Comparison of ENCODE assay signal across 21 cellular contexts in the genomic region with DNA sequence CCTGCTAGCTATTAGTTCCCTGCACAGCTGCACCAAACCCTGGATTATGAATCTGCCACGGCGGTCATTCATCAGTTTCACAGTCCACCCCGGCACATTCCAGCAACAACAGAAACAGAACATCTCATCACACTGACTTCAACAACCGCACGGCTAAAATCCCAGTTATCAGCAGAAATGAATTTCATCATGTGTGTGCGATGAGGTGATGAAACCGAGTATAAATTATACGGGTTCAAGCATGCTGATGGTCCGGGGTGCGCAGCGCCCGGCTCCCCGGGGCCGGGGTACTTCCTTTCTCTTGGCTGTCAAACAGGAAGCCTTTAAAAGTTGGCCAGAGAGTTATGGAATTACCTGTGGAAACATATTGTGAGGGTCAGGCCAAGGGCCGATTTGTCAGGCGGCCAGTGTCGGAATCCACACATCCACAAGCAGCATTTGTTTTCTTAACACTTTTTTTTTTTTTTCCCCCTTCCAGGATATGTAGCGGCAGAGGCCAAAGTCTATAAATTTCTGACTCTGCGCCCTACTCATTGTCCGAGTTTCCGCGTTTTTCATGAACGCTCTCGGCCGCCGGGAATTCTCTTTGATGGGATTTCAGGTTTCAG.
DNase-seq lines count a peak whose midpoint lies in the region; ATAC-seq and TF ChIP-seq lines count a peak whose summit lies in the region.
"Had no signal": no experiment of that assay in that cellular context is flagged by ENCODE, and none has a peak within 500 bp of the region (broad histone marks: within the 10 kb centered on the region; RNA-seq: fewer than 3 reads in every experiment).

No MANE protein-coding gene starts in this region.

- WGBS in right cardiac atrium: 44% methylated on average over 26 of the region's 26 CpGs

- H3K79me2 ChIP-seq in ACC112 (ENCODE audit: control insufficient read depth, insufficient read depth, low read length, unreplicated experiment) (no peaks in the 10 kb centered on the region), parathyroid adenoma (no peaks in the 10 kb centered on the region)

- peak overlapping the region; percentile 59 for H3K4me3 ChIP-seq in ACC112 (ENCODE audit: low read depth, low read length)
- peak overlapping the region; percentile 46 for H3K4me3 ChIP-seq in epithelial cell of proximal tubule (ENCODE audit: low read depth, low read length)
- peak overlapping the region; percentile 26 for H3K4me3 ChIP-seq in right cardiac atrium (ENCODE audit: low read length)
- no peak overlapping the region for H3K4me3 ChIP-seq in parathyroid adenoma (ENCODE audit: low read depth, low read length)
- H3K4me3 ChIP-seq: BLaER1, GM12878, upper lobe of right lung had no signal

- no peak for TF ChIP-seq CTCF in epithelial cell of proximal tubule (conservative IDR thresholded peaks at IDR 0.05; ENCODE audit: low read depth, low read length)
- TF ChIP-seq CTCF in parathyroid adenoma (IDR thresholded peaks at IDR 0.05): no peak

- H3K9me3 ChIP-seq in right cardiac atrium (ENCODE audit: control insufficient read depth, low read length): no peaks in the 10 kb centered on the region
- no peaks in the 10 kb centered on the region for H3K9me3 ChIP-seq in parathyroid adenoma (ENCODE audit: control insufficient read depth, low read length)
- H3K9me3 ChIP-seq: BLaER1, Caco-2, upper lobe of right lung had no signal

- no peaks in the 10 kb centered on the region for H3K36me3 ChIP-seq in ACC112 (ENCODE audit: insufficient read depth, low read length)
- no peaks in the 10 kb centered on the region for H3K36me3 ChIP-seq in parathyroid adenoma (ENCODE audit: control insufficient read depth, insufficient read depth, low read length)
- H3K36me3 ChIP-seq: BLaER1, upper lobe of right lung had no signal

- DNase-seq in epithelial cell of proximal tubule (ENCODE audit: low read depth): no peak
- peak in 2 of 3 donors; percentile 72 to 75 for DNase-seq in right cardiac atrium
- DNase-seq in activated CD4-positive, CD25-positive, alpha-beta regulatory T cell (lab: John Stamatoyannopoulos, UW): no peak
- DNase-seq in AG08395 (ENCODE audit: low spot score): no peak
- no peak for DNase-seq in activated CD4-positive, alpha-beta T cell treated with anti-CD3 and anti-CD28 coated beads, Interleukin-2, amount 50 U/mL, for 48 hours
- DNase-seq in activated naive CD8-positive, alpha-beta T cell treated with anti-CD3 and anti-CD28 coated beads, Interleukin-2, amount 50 U/mL, for 24 hours: no peak
- DNase-seq: activated naive CD8-positive, alpha-beta T cell treated with anti-CD3 and anti-CD28 coated beads, Interleukin-2, amount 10 ng/mL, durations not matched to agents 7 days and 5 days; Caco-2; cortex of kidney; DMS79 treated with DMSO at 0.1 percent for 48 hours; hypothalamus; midbrain; stimulated activated CD4-positive, alpha-beta T cell treated with anti-CD3 and anti-CD28 coated beads, Interleukin-4, amount 100 ng/mL, for 4 hours; upper lobe of right lung had no signal

- H3K36me3 Mint-ChIP-seq in activated naive CD8-positive, alpha-beta T cell treated with anti-CD3 and anti-CD28 coated beads, Interleukin-2, amount 50 U/mL, for 24 hours (ENCODE audit: low read depth): no peaks in the 10 kb centered on the region
- H3K36me3 Mint-ChIP-seq: activated naive CD8-positive, alpha-beta T cell treated with anti-CD3 and anti-CD28 coated beads, Interleukin-2, amount 10 ng/mL, durations not matched to agents 7 days and 5 days had no signal

- peaks cover 11% of the 10 kb centered on the region for H3K4me1 Mint-ChIP-seq in activated naive CD8-positive, alpha-beta T cell treated with anti-CD3 and anti-CD28 coated beads, Interleukin-2, amount 50 U/mL, for 24 hours

- H3K9ac ChIP-seq in parathyroid adenoma: no peak overlapping the region
- H3K9ac ChIP-seq: BLaER1 had no signal

- H3K27ac ChIP-seq in ACC112 (ENCODE audit: low read depth, low read length) (no peak overlapping the region), right cardiac atrium (ENCODE audit: low read length) (no peak overlapping the region), parathyroid adenoma (no peak overlapping the region)
- H3K27ac ChIP-seq: BLaER1, upper lobe of right lung had no signal

- peaks cover 4% of the 10 kb centered on the region for H3K27me3 Mint-ChIP-seq in activated naive CD8-positive, alpha-beta T cell treated with anti-CD3 and anti-CD28 coated beads, Interleukin-2, amount 50 U/mL, for 24 hours

- ATAC-seq in right cardiac atrium: peak; percentile 66 to 84
- no peak for ATAC-seq in activated naive CD8-positive, alpha-beta T cell treated with anti-CD3 and anti-CD28 coated beads, Interleukin-2, amount 50 U/mL, for 24 hours
- ATAC-seq: GM12878, SK-N-SH treated with all-trans-retinoic acid at 6 μM for 48 hours, upper lobe of right lung had no signal

- no peaks in the 10 kb centered on the region for H3K27me3 ChIP-seq in ACC112 (ENCODE audit: insufficient read depth, low read length)
- no peaks in the 10 kb centered on the region for H3K27me3 ChIP-seq in right cardiac atrium (ENCODE audit: control insufficient read depth, insufficient read depth)
- no peaks in the 10 kb centered on the region for H3K27me3 ChIP-seq in parathyroid adenoma (ENCODE audit: control insufficient read depth, insufficient read depth, low read length)
- H3K27me3 ChIP-seq: BLaER1 had no signal

- intact Hi-C loops in right cardiac atrium (cut with DNase I): loop anchor here in 1 of 4 donors (10.0 kb wide), 1 partner anchor 289 kb away; no protein-coding TSS in a partner anchor

- no peak overlapping the region for H3K4me3 Mint-ChIP-seq in activated naive CD8-positive, alpha-beta T cell treated with anti-CD3 and anti-CD28 coated beads, Interleukin-2, amount 50 U/mL, for 24 hours
- H3K4me3 Mint-ChIP-seq: activated naive CD8-positive, alpha-beta T cell treated with anti-CD3 and anti-CD28 coated beads, Interleukin-2, amount 10 ng/mL, durations not matched to agents 7 days and 5 days; stimulated activated naive CD8-positive, alpha-beta T cell treated with anti-CD3 and anti-CD28 coated beads, Interleukin-15, Interleukin-2, amounts not matched to agents 100 ng/mL and 50 ng/mL, for 24 hours had no signal

- H3K4me1 ChIP-seq in ACC112 (ENCODE audit: control insufficient read depth, insufficient read depth, low read length, unreplicated experiment): peaks cover 21% of the 10 kb centered on the region
- H3K4me1 ChIP-seq in right cardiac atrium (ENCODE audit: control insufficient read depth, insufficient read depth, low read length): no peaks in the 10 kb centered on the region
- H3K4me1 ChIP-seq in parathyroid adenoma: no peaks in the 10 kb centered on the region
- H3K4me1 ChIP-seq: Caco-2, upper lobe of right lung had no signal

- H3K9me3 Mint-ChIP-seq in activated naive CD8-positive, alpha-beta T cell treated with anti-CD3 and anti-CD28 coated beads, Interleukin-2, amount 50 U/mL, for 24 hours: no peaks in the 10 kb centered on the region
- H3K9me3 Mint-ChIP-seq: activated naive CD8-positive, alpha-beta T cell treated with anti-CD3 and anti-CD28 coated beads, Interleukin-2, amount 10 ng/mL, durations not matched to agents 7 days and 5 days; stimulated activated naive CD8-positive, alpha-beta T cell treated with anti-CD3 and anti-CD28 coated beads, Interleukin-15, Interleukin-2, amounts not matched to agents 100 ng/mL and 50 ng/mL, for 24 hours had no signal

- peak overlapping the region; percentile 42 for H3K4me2 ChIP-seq in parathyroid adenoma (ENCODE audit: low read length)
- H3K4me2 ChIP-seq: BLaER1 had no signal

- H2AFZ ChIP-seq in ACC112 (ENCODE audit: low read length, unreplicated experiment): peak overlapping the region; percentile 50
- no peak overlapping the region for H2AFZ ChIP-seq in parathyroid adenoma

- no peak overlapping the region for H3K27ac Mint-ChIP-seq in activated naive CD8-positive, alpha-beta T cell treated with anti-CD3 and anti-CD28 coated beads, Interleukin-2, amount 50 U/mL, for 24 hours
- H3K27ac Mint-ChIP-seq: activated naive CD8-positive, alpha-beta T cell treated with anti-CD3 and anti-CD28 coated beads, Interleukin-2, amount 10 ng/mL, durations not matched to agents 7 days and 5 days; progenitor cell of endocrine pancreas; stimulated activated naive CD8-positive, alpha-beta T cell treated with anti-CD3 and anti-CD28 coated beads, Interleukin-15, Interleukin-2, amounts not matched to agents 100 ng/mL and 50 ng/mL, for 24 hours had no signal

Comparison
In these comparisons a context has a peak if more than half of its experiments do, and no peak if none do; other contexts are left out.
1. DNase-seq: peak in right cardiac atrium (2 of 3); none in epithelial cell of proximal tubule (single experiment), activated CD4-positive, CD25-positive, alpha-beta regulatory T cell (0 of 4), AG08395 (single experiment), activated CD4-positive, alpha-beta T cell treated with anti-CD3 and anti-CD28 coated beads, Interleukin-2, amount 50 U/mL, for 48 hours (0 of 2) and activated naive CD8-positive, alpha-beta T cell treated with anti-CD3 and anti-CD28 coated beads, Interleukin-2, amount 50 U/mL, for 24 hours (single experiment).